In genomic region chrX:152831391-152831790, GRCh38 we compare ENCODE assay signal across 8 cellular contexts. TPM values are rescaled to one million over a fixed set of nuclear protein-coding genes. Genes with fewer than 3 reads are reported as not detected.
DNase-seq lines count a peak whose midpoint lies in the region; ATAC-seq, FAIRE-seq and TF ChIP-seq lines count a peak whose summit lies in the region.

No MANE protein-coding gene starts in this region.

- no peaks in the 10 kb centered on the region for H3K27me3 Mint-ChIP-seq in activated CD4-positive, alpha-beta T cell treated with anti-CD3 and anti-CD28 coated beads, Interleukin-2, amount 10 ng/mL, durations not matched to agents 24 days and 14 days

- peak overlapping the region; percentile 92 for H3K27ac Mint-ChIP-seq in activated CD4-positive, alpha-beta T cell treated with anti-CD3 and anti-CD28 coated beads, Interleukin-2, amount 10 ng/mL, durations not matched to agents 24 days and 14 days

- H3K4me1 ChIP-seq in adipocyte (ENCODE audit: control insufficient read depth, insufficient read depth, low read length): peaks cover 13% of the 10 kb centered on the region
- peaks cover 30% of the 10 kb centered on the region for H3K4me1 ChIP-seq in HepG2 (ENCODE audit: insufficient read depth, low read length)
- H3K4me1 ChIP-seq in thyroid gland: peaks cover 10 to 21% of the 10 kb centered on the region in 2 donors

- H4K20me1 ChIP-seq in HepG2 (ENCODE audit: insufficient read depth, low read length): 0 out of 2 replicates have a peak, but pooled peaks cover 3% of the 10 kb centered on the region

- H2AFZ ChIP-seq in HepG2 (ENCODE audit: low read length): no peak overlapping the region

- H3K36me3 Mint-ChIP-seq in activated CD4-positive, alpha-beta T cell treated with anti-CD3 and anti-CD28 coated beads, Interleukin-2, amount 10 ng/mL, durations not matched to agents 24 days and 14 days (ENCODE audit: low read depth): peaks cover 28% of the 10 kb centered on the region

- no peak for TF ChIP-seq CTCF in HepG2 (CRISPR knock-in tag; IDR thresholded peaks at IDR 0.05)
- TF ChIP-seq CTCF in thyroid gland (IDR thresholded peaks at IDR 0.05): no peak

- H3K4me1 Mint-ChIP-seq in activated CD4-positive, alpha-beta T cell treated with anti-CD3 and anti-CD28 coated beads, Interleukin-2, amount 10 ng/mL, durations not matched to agents 24 days and 14 days: peaks cover 14% of the 10 kb centered on the region

- in situ Hi-C loops in HepG2 (cut with HindIII; ENCODE audit: extremely low pct_ligation_motif_present, low pct_unique_long_range_greater_than_20kb): no loop called here

- no peak for TF ChIP-seq EP300 in HepG2 (IDR thresholded peaks at IDR 0.05; ENCODE audit: low read depth in 2 of 2, low read length in 2 of 2)
- TF ChIP-seq EP300 in HepG2 (CRISPR knock-in tag; IDR thresholded peaks at IDR 0.05; ENCODE audit: borderline replicate concordance): no peak

- peaks cover 4% of the 10 kb centered on the region for H3K9me3 ChIP-seq in adipocyte (ENCODE audit: control insufficient read depth, low read length)
- no peaks in the 10 kb centered on the region for H3K9me3 ChIP-seq in HepG2 (ENCODE audit: low read length)
- no peaks in the 10 kb centered on the region for H3K9me3 ChIP-seq in thyroid gland

- 0% methylated on average over 2 of the region's 10 CpGs for WGBS in HepG2 (ENCODE audit: low lambda C conversion rate)
- WGBS in thyroid gland, 2 donors: 3 to 7% methylated on average over 7 to 10 of the region's 10 CpGs

- CTCF ChIA-PET in HepG2 (lab: Yijun Ruan, JAX; ENCODE audit: low intra/inter-chr PET ratio, low total read pairs): no interaction called here

- H3K4me3 ChIP-seq in adipocyte (ENCODE audit: low read length): peak overlapping the region; percentile 91
- peak overlapping the region; percentile 71 to 84 (median 75) for H3K4me3 ChIP-seq in HepG2 (replicated peaks in 1 of 3; ENCODE audit: insufficient read depth in 1 of 3, low read depth in 2 of 3, low read length in 3 of 3)
- H3K4me3 ChIP-seq in thyroid gland (replicated peaks in 1 of 3): peak overlapping the region in 2 of 3 donors; percentile 13 to 43

- DNase-seq in activated CD4-positive, alpha-beta T cell treated with anti-CD3 and anti-CD28 coated beads, Interleukin-2, amount 10 ng/mL, durations not matched to agents 24 days and 14 days: no peak
- no peak for DNase-seq in activated CD4-positive, alpha-beta T cell treated with anti-CD3 and anti-CD28 coated beads, Interleukin-2, amount 50 U/mL, for 48 hours
- DNase-seq in adipocyte (ENCODE audit: low read depth): peak; percentile 7
- DNase-seq in HepG2 (ENCODE audit: low spot score): no peak
- DNase-seq in thyroid gland: no peak
- DNase-seq in HK-2 (ENCODE audit: unreplicated experiment): no peak
- no peak for DNase-seq in GM19240 (ENCODE audit: insufficient read length, low spot score)

- TF ChIP-seq RAD21 in HepG2 (CRISPR knock-in tag; IDR thresholded peaks at IDR 0.05): no peak

- ATAC-seq in HepG2 (no peak), HG03442 (IDR thresholded peaks at IDR 0.05; ENCODE audit: unreplicated experiment) (no peak)

- H3K36me3 ChIP-seq in adipocyte (ENCODE audit: control insufficient read depth, insufficient read depth, low read length, severe bottlenecking) (peaks cover 33% of the 10 kb centered on the region), HepG2 (replicated peaks in 1 of 2; ENCODE audit: control insufficient read depth in 1 of 2, insufficient read depth in 2 of 2, low read length in 2 of 2) (0 out of 5 replicates have a peak, but pooled peaks cover 0 to 6% of the 10 kb centered on the region in 2 experiments), thyroid gland (no peaks in the 10 kb centered on the region)

- H3K27me3 ChIP-seq in adipocyte (replicated peaks; ENCODE audit: control insufficient read depth, insufficient read depth, low read length) (peaks cover 3% of the 10 kb centered on the region), HepG2 (ENCODE audit: control insufficient read depth in 1 of 2, insufficient read depth in 2 of 2, low read length in 2 of 2) (no peaks in the 10 kb centered on the region; a peak in 1 of 5 replicates), thyroid gland (no peaks in the 10 kb centered on the region)

- TF ChIP-seq POLR2A in HepG2 (IDR thresholded peaks at IDR 0.05; ENCODE audit: insufficient read depth in 1 of 2, low read depth in 2 of 2, low read length in 2 of 2): no peak
- no peak for TF ChIP-seq POLR2A in thyroid gland (IDR thresholded peaks at IDR 0.05)

- intact Hi-C loops in activated CD4-positive, alpha-beta T cell treated with anti-CD3 and anti-CD28 coated beads, Interleukin-2, amount 10 ng/mL, durations not matched to agents 24 days and 14 days (cut with micrococcal nuclease): loop anchor here (5.0 kb wide), 2 partner anchors 101 to 641 kb away; partner anchors contain the start of gene HAUS7
- intact Hi-C loops in HepG2 (cut with micrococcal nuclease; ENCODE audit: unreplicated experiment): no loop called here
- intact Hi-C loops in thyroid gland (cut with DNase I): no loop called here

- H3K4me3 Mint-ChIP-seq in activated CD4-positive, alpha-beta T cell treated with anti-CD3 and anti-CD28 coated beads, Interleukin-2, amount 10 ng/mL, durations not matched to agents 24 days and 14 days: peak overlapping the region; percentile 92

- BruUV-seq in HepG2 (replicated peaks; lab: Mats Ljungman, UMichigan): TSS peak; percentile 82

- peaks cover 43% of the 10 kb centered on the region for H3K79me2 ChIP-seq in HepG2 (ENCODE audit: insufficient read depth, low read length)

- H3K9ac ChIP-seq in adipocyte (ENCODE audit: low read length) (peak overlapping the region; percentile 93), HepG2 (ENCODE audit: insufficient read depth, low read depth, low read length) (peak overlapping the region; percentile 91)

- POLR2A ChIA-PET in HepG2 (lab: Yijun Ruan, JAX): interaction anchor here (1.0 kb wide), 1 partner anchor 9 kb away, joined by 5 read pairs; no protein-coding TSS in a partner anchor

- FAIRE-seq in HepG2 (lab: Jason Lieb, UNC): no peak

- H3K27ac ChIP-seq in HepG2 (ENCODE audit: extremely low read length, insufficient read depth, low read length): peak overlapping the region; percentile 95
- H3K27ac ChIP-seq in thyroid gland: no peak overlapping the region

- peak overlapping the region; percentile 77 for H3K4me2 ChIP-seq in HepG2 (ENCODE audit: low read depth, low read length)

- no peaks in the 10 kb centered on the region for H3K9me3 Mint-ChIP-seq in activated CD4-positive, alpha-beta T cell treated with anti-CD3 and anti-CD28 coated beads, Interleukin-2, amount 10 ng/mL, durations not matched to agents 24 days and 14 days

RNA-seq across cellular contexts. Expression of gene NSDHL, which starts 0.5 kb away (rescaled TPM):
- total RNA-seq in activated CD4-positive, alpha-beta T cell treated with anti-CD3 and anti-CD28 coated beads, Interleukin-2, amount 10 ng/mL, durations not matched to agents 24 days and 14 days: 22.3 and 23.4 TPM in 2 replicates
- total RNA-seq in HepG2 (2016; rRNA removed; fragmentation: Illumina TruSeq; extraction: Trizol) (47.6 and 49.3 TPM in 2 replicates), thyroid gland (10 to 100 TPM; 11.2 to 20.3 (median 17.0) TPM)
- total RNA-seq in HepG2 (2016; cell fraction: cytosol; rRNA removed; fragmentation: Illumina TruSeq; extraction: Trizol; ENCODE audit: low read depth): 14.6 and 16.3 TPM in 2 replicates
- total RNA-seq in HepG2 (2016; cell fraction: insoluble cytoplasmic fraction; rRNA removed; fragmentation: Illumina TruSeq; extraction: Trizol): 48.7 and 49.0 TPM in 2 replicates
- total RNA-seq in HepG2 (2016; cell fraction: membrane; rRNA removed; fragmentation: Illumina TruSeq; extraction: Trizol): 15.7 and 16.5 TPM in 2 replicates
- total RNA-seq in HepG2 (2016; cell fraction: nucleus; rRNA removed; fragmentation: Illumina TruSeq; extraction: Trizol): 32.0 and 33.8 TPM in 2 replicates
- 26.2 and 35.9 TPM in 2 replicates for polyA plus RNA-seq in HepG2 (2011; rRNA removed)
- 22.8 and 35.7 TPM in 2 replicates for polyA plus RNA-seq in HepG2 (2011; cell fraction: cytosol; rRNA removed)
- polyA plus RNA-seq in HepG2 (2011; cell fraction: nucleus; rRNA removed): 8.5 and 13.3 TPM in 2 replicates
- 34.8 and 39.7 TPM in 2 replicates for polyA plus RNA-seq in HepG2 (2012)
- polyA plus RNA-seq in HepG2 (2016; cell fraction: cytosol; fragmentation: Illumina TruSeq; extraction: Trizol; ENCODE audit: low read depth): 12.6 and 14.3 TPM in 2 replicates
- 60.9 and 65.3 TPM in 2 replicates for polyA plus RNA-seq in HepG2 (2016; cell fraction: insoluble cytoplasmic fraction; fragmentation: Illumina TruSeq; extraction: Trizol; ENCODE audit: low read depth)
- polyA plus RNA-seq in HepG2 (2016; cell fraction: membrane; fragmentation: Illumina TruSeq; extraction: Trizol; ENCODE audit: low read depth): 12.5 and 13.4 TPM in 2 replicates
- polyA plus RNA-seq in HepG2 (2016; cell fraction: nucleus; fragmentation: Illumina TruSeq; extraction: Trizol; ENCODE audit: insufficient read depth, low read depth): 55.3 and 58.9 TPM in 2 replicates
- 25.4 and 33.9 TPM in 2 replicates for polyA minus RNA-seq in HepG2 (2011; rRNA and poly(A)+ RNA removed; ENCODE audit: low replicate concordance)
- 10.3 and 13.8 TPM in 2 replicates for polyA minus RNA-seq in HepG2 (2011; cell fraction: cytosol; rRNA and poly(A)+ RNA removed)
- polyA minus RNA-seq in HepG2 (2011; cell fraction: nucleus; rRNA and poly(A)+ RNA removed): 9.4 and 11.8 TPM in 2 replicates

RNA-seq across cellular contexts. Expression of gene CETN2, which starts 0.8 kb away (rescaled TPM):
- total RNA-seq in activated CD4-positive, alpha-beta T cell treated with anti-CD3 and anti-CD28 coated beads, Interleukin-2, amount 10 ng/mL, durations not matched to agents 24 days and 14 days: 11.3 and 12.4 TPM in 2 replicates
- total RNA-seq in HepG2 (2016; rRNA removed; fragmentation: Illumina TruSeq; extraction: Trizol) (85.4 and 129 TPM in 2 replicates), thyroid gland (10 to 100 TPM; 41.9 to 64.7 (median 61.8) TPM)
- total RNA-seq in HepG2 (2016; cell fraction: cytosol; rRNA removed; fragmentation: Illumina TruSeq; extraction: Trizol; ENCODE audit: low read depth): 13.7 and 14.5 TPM in 2 replicates
- total RNA-seq in HepG2 (2016; cell fraction: insoluble cytoplasmic fraction; rRNA removed; fragmentation: Illumina TruSeq; extraction: Trizol): 81.8 and 138 TPM in 2 replicates
- total RNA-seq in HepG2 (2016; cell fraction: membrane; rRNA removed; fragmentation: Illumina TruSeq; extraction: Trizol): 25.4 and 26.6 TPM in 2 replicates
- 30.6 and 31.1 TPM in 2 replicates for total RNA-seq in HepG2 (2016; cell fraction: nucleus; rRNA removed; fragmentation: Illumina TruSeq; extraction: Trizol)
- 13.1 and 17.2 TPM in 2 replicates for polyA plus RNA-seq in HepG2 (2011; rRNA removed)
- 6.3 and 10.9 TPM in 2 replicates for polyA plus RNA-seq in HepG2 (2011; cell fraction: cytosol; rRNA removed)
- polyA plus RNA-seq in HepG2 (2011; cell fraction: nucleus; rRNA removed): 1.7 and 2.4 TPM in 2 replicates
- polyA plus RNA-seq in HepG2 (2012): 24.0 and 37.8 TPM in 2 replicates
- polyA plus RNA-seq in HepG2 (2016; cell fraction: cytosol; fragmentation: Illumina TruSeq; extraction: Trizol; ENCODE audit: low read depth): 19.4 and 20.8 TPM in 2 replicates
- 155 and 178 TPM in 2 replicates for polyA plus RNA-seq in HepG2 (2016; cell fraction: insoluble cytoplasmic fraction; fragmentation: Illumina TruSeq; extraction: Trizol; ENCODE audit: low read depth)
- 29.5 and 30.2 TPM in 2 replicates for polyA plus RNA-seq in HepG2 (2016; cell fraction: membrane; fragmentation: Illumina TruSeq; extraction: Trizol; ENCODE audit: low read depth)
- 52.9 and 59.1 TPM in 2 replicates for polyA plus RNA-seq in HepG2 (2016; cell fraction: nucleus; fragmentation: Illumina TruSeq; extraction: Trizol; ENCODE audit: insufficient read depth, low read depth)
- 3.1 and 8.5 TPM in 2 replicates for polyA minus RNA-seq in HepG2 (2011; rRNA and poly(A)+ RNA removed; ENCODE audit: low replicate concordance)
- 6.4 and 6.5 TPM in 2 replicates for polyA minus RNA-seq in HepG2 (2011; cell fraction: cytosol; rRNA and poly(A)+ RNA removed)
- 2.8 and 3.1 TPM in 2 replicates for polyA minus RNA-seq in HepG2 (2011; cell fraction: nucleus; rRNA and poly(A)+ RNA removed)

Comparison
In these comparisons a context has a peak if more than half of its experiments do, and no peak if none do; other contexts are left out.
1. H3K4me3 ChIP-seq: peak in every context shown above with its lines; median percentile 91 in adipocyte; 75 in HepG2; 28 in thyroid gland.